In the genomic region with DNA sequence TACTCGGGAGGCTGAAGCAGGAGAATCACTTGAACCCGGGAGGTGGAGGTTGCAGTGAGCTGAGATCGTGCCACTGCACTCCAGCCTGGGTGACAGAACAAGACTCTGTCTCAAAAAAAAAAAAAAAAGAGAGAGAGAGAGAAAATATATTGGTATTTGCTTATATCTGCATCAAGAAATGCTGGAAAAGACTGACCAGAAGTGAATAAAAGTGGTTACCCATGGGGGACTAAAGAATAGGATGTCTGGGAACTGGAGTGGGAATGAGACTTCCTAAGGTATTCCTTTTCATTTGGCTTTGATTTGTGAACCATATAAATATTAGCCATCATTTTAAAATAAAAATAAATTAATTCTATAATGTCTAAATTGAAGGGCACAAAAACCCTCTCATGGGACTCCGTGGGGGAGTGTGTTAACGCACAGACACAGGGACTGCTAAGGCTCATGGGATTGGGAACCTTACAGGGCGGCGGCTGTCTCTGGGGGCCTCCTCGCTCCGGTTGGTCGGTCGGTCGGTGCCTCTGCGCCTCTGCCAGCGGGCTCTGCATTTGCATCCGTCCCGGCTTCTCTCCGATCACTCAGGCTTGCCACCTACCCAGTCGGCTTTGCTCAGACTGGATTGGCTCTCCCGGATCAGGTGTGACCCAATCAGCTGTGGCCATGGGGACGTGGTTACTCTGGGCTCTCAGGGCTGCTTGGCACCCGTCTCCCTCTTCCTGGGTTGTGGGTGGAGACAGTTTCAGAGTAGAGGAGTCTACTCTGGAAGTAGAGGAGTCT, we compare ENCODE assay signal across 1 cellular context.
A peak's percentile ranks its signal among the peaks of the same experiment; 100 is the strongest.
TF ChIP-seq lines count a peak whose summit lies in the region.

No MANE protein-coding gene starts in this region.

TF ChIP-seq in H1, 55 proteins besides CTCF, POLR2A, EP300 and RAD21 (continued from another document):
- TF ChIP-seq, protein P1, sequence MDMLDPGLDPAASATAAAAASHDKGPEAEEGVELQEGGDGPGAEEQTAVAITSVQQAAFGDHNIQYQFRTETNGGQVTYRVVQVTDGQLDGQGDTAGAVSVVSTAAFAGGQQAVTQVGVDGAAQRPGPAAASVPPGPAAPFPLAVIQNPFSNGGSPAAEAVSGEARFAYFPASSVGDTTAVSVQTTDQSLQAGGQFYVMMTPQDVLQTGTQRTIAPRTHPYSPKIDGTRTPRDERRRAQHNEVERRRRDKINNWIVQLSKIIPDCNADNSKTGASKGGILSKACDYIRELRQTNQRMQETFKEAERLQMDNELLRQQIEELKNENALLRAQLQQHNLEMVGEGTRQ (IDR thresholded peaks at IDR 0.05; ENCODE audit: low read length) = peak; percentile 53; the same call in 1 of the 2 replicates
- TF ChIP-seq, protein P2, sequence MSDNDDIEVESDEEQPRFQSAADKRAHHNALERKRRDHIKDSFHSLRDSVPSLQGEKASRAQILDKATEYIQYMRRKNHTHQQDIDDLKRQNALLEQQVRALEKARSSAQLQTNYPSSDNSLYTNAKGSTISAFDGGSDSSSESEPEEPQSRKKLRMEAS (IDR thresholded peaks at IDR 0.05) = peak; percentile 47
- TF ChIP-seq YY1 (IDR thresholded peaks at IDR 0.05; ENCODE audit: low read depth, low read length) (no peak), SP1 (IDR thresholded peaks at IDR 0.05; ENCODE audit: low read depth, low read length) (peak; percentile 34; the same call in 1 of the 2 replicates), CHD2 (IDR thresholded peaks at IDR 0.05; ENCODE audit: low read length) (0 out of 2 replicates have a peak, but pooled peaks have one; percentile 54), SIN3A (conservative IDR thresholded peaks at IDR 0.05 in 1 of 2, IDR thresholded peaks at IDR 0.05 in 1 of 2; ENCODE audit: low read depth in 1 of 2, low read length in 2 of 2) (0 out of 4 replicates have a peak, but pooled peaks of 1 of the 2 experiments have one; percentile 15), TBP (IDR thresholded peaks at IDR 0.05; ENCODE audit: low read depth, low read length) (0 out of 2 replicates have a peak, but pooled peaks have one; percentile 39)
TF ChIP-seq in H1: peak in this region for 9.
